In genomic region chr9:120559546-120559945, GRCh38 we compare ENCODE assay signal across 1 cellular context.
TF ChIP-seq lines count a peak whose summit lies in the region.

No MANE protein-coding gene starts in this region.

TF ChIP-seq in endothelial cell of umbilical vein, 7 proteins besides CTCF, POLR2A, EP300 and RAD21:
- TF ChIP-seq FOS (IDR thresholded peaks at IDR 0.05; ENCODE audit: borderline replicate concordance, insufficient read depth, low read length) (no peak), MYC (IDR thresholded peaks at IDR 0.05; ENCODE audit: low read depth, low read length) (no peak), GATA2 (IDR thresholded peaks at IDR 0.05; ENCODE audit: insufficient read depth, insufficient read length, low read depth, low read length) (no peak)
